ENCODE assay signal across 17 cellular contexts in genomic region chr6:33683576-33684427, GRCh38. TPM values are rescaled to one million over a fixed set of nuclear protein-coding genes. Genes with fewer than 3 reads are reported as not detected.
DNase-seq lines count a peak whose midpoint lies in the region; ATAC-seq and TF ChIP-seq lines count a peak whose summit lies in the region.
"Had no signal": no experiment of that assay in that cellular context is flagged by ENCODE, and none has a peak within 500 bp of the region (broad histone marks: within the 10 kb centered on the region; RNA-seq: fewer than 3 reads in every experiment).

No MANE protein-coding gene starts in this region.

- peak; percentile 63 for ATAC-seq in T-helper 17 cell
- no peak for ATAC-seq in GM18520 (IDR thresholded peaks at IDR 0.05; ENCODE audit: unreplicated experiment)
- no peak for ATAC-seq in HG02973 (IDR thresholded peaks at IDR 0.05; ENCODE audit: unreplicated experiment)
- ATAC-seq: heart right ventricle had no signal

- intact Hi-C loops in activated naive CD4-positive, alpha-beta T cell treated with anti-CD3 and anti-CD28 coated beads for 36 hours (cut with micrococcal nuclease) = no loop called here

- no peak for DNase-seq in activated naive CD4-positive, alpha-beta T cell treated with anti-CD3 and anti-CD28 coated beads for 36 hours
- DNase-seq in activated naive CD4-positive, alpha-beta T cell treated with anti-CD3 and anti-CD28 coated beads, Interleukin-2, amount 50 U/mL, for 16 hours = no peak
- no peak for DNase-seq in T-helper 17 cell
- DNase-seq in caudate nucleus (lab: John Stamatoyannopoulos, UW) = no peak
- DNase-seq in substantia nigra (lab: John Stamatoyannopoulos, UW) = no peak
- DNase-seq in HEK293T (ENCODE audit: extremely low spot score) = no peak
- DNase-seq: aorta, cerebellar nuclear complex, heart right ventricle, NCI-H2029 treated with DMSO at 0.1 percent for 48 hours, NCI-H446, Right ventricle myocardium superior had no signal

- H3K27me3 Mint-ChIP-seq in activated naive CD4-positive, alpha-beta T cell treated with anti-CD3 and anti-CD28 coated beads for 36 hours (ENCODE audit: low read depth) = no peaks in the 10 kb centered on the region
- H3K27me3 Mint-ChIP-seq in T-helper 17 cell = no peaks in the 10 kb centered on the region

- H3K9me3 ChIP-seq in T-helper 17 cell (ENCODE audit: control insufficient read depth, low read length, poor library complexity, severe bottlenecking) = no peaks in the 10 kb centered on the region
- H3K9me3 ChIP-seq: heart right ventricle, ovary, vagina had no signal

- POLR2A ChIA-PET in HEK293T (lab: Yijun Ruan, JAX) = interaction anchor here (0.7 to 1.2 kb wide), 2 partner anchors 28 kb away, joined by 3 read pairs; partner anchors contain the start of gene UQCC2

- peak overlapping the region; percentile 61 for H3K27ac Mint-ChIP-seq in activated naive CD4-positive, alpha-beta T cell treated with anti-CD3 and anti-CD28 coated beads for 36 hours
- peak overlapping the region; percentile 43 for H3K27ac Mint-ChIP-seq in T-helper 17 cell
- H3K27ac Mint-ChIP-seq: T-helper 1 cell treated with Interleukin-12 subunit alpha and Interleukin-12 subunit beta and Interleukin-4 antibody, amounts not matched to agents 30 μg/mL and 1 μg/mL, for 36 hours had no signal

- H3K9me3 Mint-ChIP-seq in activated naive CD4-positive, alpha-beta T cell treated with anti-CD3 and anti-CD28 coated beads for 36 hours = no peaks in the 10 kb centered on the region
- H3K9me3 Mint-ChIP-seq: T-helper 1 cell treated with Interleukin-12 subunit alpha and Interleukin-12 subunit beta and Interleukin-4 antibody, amounts not matched to agents 30 μg/mL and 1 μg/mL, for 36 hours had no signal

- H3K4me1 Mint-ChIP-seq in activated naive CD4-positive, alpha-beta T cell treated with anti-CD3 and anti-CD28 coated beads for 36 hours (ENCODE audit: low read depth) = peaks cover 11% of the 10 kb centered on the region
- H3K4me1 Mint-ChIP-seq in T-helper 17 cell = peaks cover 13% of the 10 kb centered on the region

- CTCF ChIA-PET in activated naive CD4-positive, alpha-beta T cell treated with anti-CD3 and anti-CD28 coated beads for 36 hours (lab: Charles Lee) = interaction anchor here (2.2 kb wide), 1 partner anchor 10 kb away, joined by 10 read pairs; no protein-coding TSS in a partner anchor
- CTCF ChIA-PET in HEK293T (lab: Yijun Ruan, JAX) = interaction anchor here (2.3 kb wide), 1 partner anchor 17 kb away, joined by 6 read pairs; no protein-coding TSS in a partner anchor

- H3K4me3 Mint-ChIP-seq in activated naive CD4-positive, alpha-beta T cell treated with anti-CD3 and anti-CD28 coated beads for 36 hours = no peak overlapping the region
- no peak overlapping the region for H3K4me3 Mint-ChIP-seq in T-helper 17 cell
- H3K4me3 Mint-ChIP-seq: T-helper 1 cell treated with Interleukin-12 subunit alpha and Interleukin-12 subunit beta and Interleukin-4 antibody, amounts not matched to agents 30 μg/mL and 1 μg/mL, for 36 hours had no signal

- H3K36me3 Mint-ChIP-seq in activated naive CD4-positive, alpha-beta T cell treated with anti-CD3 and anti-CD28 coated beads for 36 hours (ENCODE audit: low read depth) = peaks cover 36% of the 10 kb centered on the region
- H3K36me3 Mint-ChIP-seq in T-helper 17 cell (ENCODE audit: low read depth) = peaks cover 20% of the 10 kb centered on the region

- peak overlapping the region; percentile 36 for H3K27ac ChIP-seq in caudate nucleus (ENCODE audit: low read depth, low read length)
- H3K27ac ChIP-seq in substantia nigra (ENCODE audit: low read depth, low read length, poor library complexity, severe bottlenecking) = peak overlapping the region; percentile 19
- H3K27ac ChIP-seq: heart right ventricle, ovary, vagina had no signal

TF ChIP-seq in HEK293T, 16 proteins besides CTCF, POLR2A, EP300 and RAD21:
- TF ChIP-seq FOXM1 (IDR thresholded peaks at IDR 0.05; ENCODE audit: borderline replicate concordance) (no peak), FOXK2 (IDR thresholded peaks at IDR 0.05) (no peak), LEF1 (IDR thresholded peaks at IDR 0.05; ENCODE audit: borderline replicate concordance) (no peak), TARDBP (IDR thresholded peaks at IDR 0.05) (no peak), SP1 (IDR thresholded peaks at IDR 0.05) (no peak), BHLHE40 (IDR thresholded peaks at IDR 0.05; ENCODE audit: borderline replicate concordance) (no peak), L3MBTL2 (conservative IDR thresholded peaks at IDR 0.05) (no peak), ARNT (IDR thresholded peaks at IDR 0.05) (no peak), SUZ12 (IDR thresholded peaks at IDR 0.05) (no peak), CTBP1 (IDR thresholded peaks at IDR 0.05; ENCODE audit: borderline replicate concordance) (no peak)
TF ChIP-seq in HEK293T: peak in this region for 0.

RNA-seq across cellular contexts. Expression of gene UQCC2, which starts 27.7 kb away (rescaled TPM):
- 100 to 1,000 TPM; 199 to 205 TPM for total RNA-seq in activated naive CD4-positive, alpha-beta T cell treated with anti-CD3 and anti-CD28 coated beads for 36 hours
- 10 to 100 TPM; 17.3 to 19.8 TPM for total RNA-seq in T-helper 17 cell

Comparison
In these comparisons a context has a peak if more than half of its experiments do, and no peak if none do; other contexts are left out.
1. RNA of gene UQCC2, which starts 27.7 kb away (total RNA-seq): 199 to 205 TPM in activated naive CD4-positive, alpha-beta T cell treated with anti-CD3 and anti-CD28 coated beads for 36 hours; 17.3 to 19.8 TPM in T-helper 17 cell; every median in the first group is over 4 times any median in the second.